25 cellular contexts compared by ENCODE assay signal in genomic region chr2:236988216-236988615, GRCh38.
DNase-seq lines count a peak whose midpoint lies in the region; ATAC-seq and TF ChIP-seq lines count a peak whose summit lies in the region.
"Had no signal": no experiment of that assay in that cellular context is flagged by ENCODE, and none has a peak within 500 bp of the region (broad histone marks: within the 10 kb centered on the region; RNA-seq: fewer than 3 reads in every experiment).

No MANE protein-coding gene starts in this region.

- H3K27ac Mint-ChIP-seq in activated T-helper 2 cell treated with anti-CD3 and anti-CD28 coated beads, Interferon-gamma antibody, Interleukin-2, Interleukin-4, amounts not matched to agents 10 μg/mL and 5 μg/mL and 100 μg/mL, durations not matched to agents 14 hours and 24 hours and 36 hours, result no peak overlapping the region
- H3K27ac Mint-ChIP-seq: activated CD8-positive, alpha-beta T cell treated with anti-CD3 and anti-CD28 coated beads for 36 hours; activated naive CD8-positive, alpha-beta T cell; nephron progenitor cell; stimulated activated effector memory CD8-positive, alpha-beta T cell treated with anti-CD3 and anti-CD28 coated beads, Interleukin-12 subunit alpha, Interleukin-12 subunit beta, amount 100 ng/mL, for 72 hours had no signal

- no peaks in the 10 kb centered on the region for H3K36me3 Mint-ChIP-seq in activated T-helper 2 cell treated with anti-CD3 and anti-CD28 coated beads, Interferon-gamma antibody, Interleukin-2, Interleukin-4, amounts not matched to agents 10 μg/mL and 5 μg/mL and 100 μg/mL, durations not matched to agents 14 hours and 24 hours and 36 hours (ENCODE audit: low read depth)
- H3K36me3 Mint-ChIP-seq: stimulated activated effector memory CD8-positive, alpha-beta T cell treated with anti-CD3 and anti-CD28 coated beads, Interleukin-12 subunit alpha, Interleukin-12 subunit beta, amount 100 ng/mL, for 72 hours had no signal

- no peak overlapping the region for H3K4me3 ChIP-seq in left ventricle myocardium inferior
- H3K4me3 ChIP-seq in heart left ventricle, result no peak overlapping the region
- no peak overlapping the region for H3K4me3 ChIP-seq in gastroesophageal sphincter
- no peak overlapping the region for H3K4me3 ChIP-seq in skeletal muscle tissue (ENCODE audit: low read length in 3 of 3)
- no peak overlapping the region for H3K4me3 ChIP-seq in uterus
- H3K4me3 ChIP-seq: ovary, testis had no signal

- no peaks in the 10 kb centered on the region for H3K9me3 Mint-ChIP-seq in activated T-helper 2 cell treated with anti-CD3 and anti-CD28 coated beads, Interferon-gamma antibody, Interleukin-2, Interleukin-4, amounts not matched to agents 10 μg/mL and 5 μg/mL and 100 μg/mL, durations not matched to agents 14 hours and 24 hours and 36 hours
- H3K9me3 Mint-ChIP-seq: stimulated activated effector memory CD8-positive, alpha-beta T cell treated with anti-CD3 and anti-CD28 coated beads, Interleukin-12 subunit alpha, Interleukin-12 subunit beta, amount 100 ng/mL, for 72 hours had no signal

- ATAC-seq in heart left ventricle (no peak), gastroesophageal sphincter (no peak)
- ATAC-seq: activated CD8-positive, alpha-beta T cell treated with anti-CD3 and anti-CD28 coated beads for 36 hours; HCT116; stimulated activated effector memory CD8-positive, alpha-beta T cell treated with anti-CD3 and anti-CD28 coated beads, Interleukin-12 subunit alpha, Interleukin-12 subunit beta, amount 100 ng/mL, for 72 hours had no signal

- H3K4me3 Mint-ChIP-seq in activated T-helper 2 cell treated with anti-CD3 and anti-CD28 coated beads, Interferon-gamma antibody, Interleukin-2, Interleukin-4, amounts not matched to agents 10 μg/mL and 5 μg/mL and 100 μg/mL, durations not matched to agents 14 hours and 24 hours and 36 hours (ENCODE audit: low read depth), result no peak overlapping the region
- H3K4me3 Mint-ChIP-seq: activated CD8-positive, alpha-beta T cell treated with anti-CD3 and anti-CD28 coated beads for 36 hours; activated naive CD8-positive, alpha-beta T cell; stimulated activated effector memory CD8-positive, alpha-beta T cell treated with anti-CD3 and anti-CD28 coated beads, Interleukin-12 subunit alpha, Interleukin-12 subunit beta, amount 100 ng/mL, for 72 hours had no signal

- intact Hi-C loops in left ventricle myocardium inferior (cut with micrococcal nuclease) (no loop called here), heart left ventricle (cut with DNase I) (no loop called here), uterus (cut with DNase I; ENCODE audit: low total_unique reads) (no loop called here)
- intact Hi-C loops in activated T-helper 2 cell treated with anti-CD3 and anti-CD28 coated beads, Interferon-gamma antibody, Interleukin-2, Interleukin-4, amounts not matched to agents 10 μg/mL and 5 μg/mL and 100 μg/mL, durations not matched to agents 14 hours and 24 hours and 36 hours (cut with micrococcal nuclease), result no loop called here

- H3K4me1 ChIP-seq in left ventricle myocardium inferior (peaks cover 8% of the 10 kb centered on the region), heart left ventricle (peaks cover 0 to 14% (median 0%) of the 10 kb centered on the region in 12 donors), gastroesophageal sphincter (peaks cover 0 to 21% (median 3%) of the 10 kb centered on the region in 3 donors), skeletal muscle tissue (ENCODE audit: control insufficient read depth in 3 of 3, insufficient read depth in 3 of 3, low read length in 3 of 3) (peaks cover 18 to 20% (median 20%) of the 10 kb centered on the region in 3 donors), uterus (no peaks in the 10 kb centered on the region)
- H3K4me1 ChIP-seq: BE2C, testis had no signal

- TF ChIP-seq EP300 in gastroesophageal sphincter (IDR thresholded peaks at IDR 0.05), result no peak

- H3K27me3 Mint-ChIP-seq in activated T-helper 2 cell treated with anti-CD3 and anti-CD28 coated beads, Interferon-gamma antibody, Interleukin-2, Interleukin-4, amounts not matched to agents 10 μg/mL and 5 μg/mL and 100 μg/mL, durations not matched to agents 14 hours and 24 hours and 36 hours (ENCODE audit: low read depth), result peaks cover 24% of the 10 kb centered on the region

- peaks cover 10% of the 10 kb centered on the region for H3K9me3 ChIP-seq in left ventricle myocardium inferior (replicated peaks)
- H3K9me3 ChIP-seq in heart left ventricle, result peaks cover 0 to 15% (median 2%) of the 10 kb centered on the region in 12 donors
- H3K9me3 ChIP-seq in gastroesophageal sphincter, result peaks cover 0 to 7% (median 0%) of the 10 kb centered on the region in 3 donors
- H3K9me3 ChIP-seq in skeletal muscle tissue (ENCODE audit: control insufficient read depth in 3 of 3, low read length in 3 of 3), result peaks cover 0 to under 1% (median 0%) of the 10 kb centered on the region in 3 donors
- H3K9me3 ChIP-seq in uterus, result no peaks in the 10 kb centered on the region
- H3K9me3 ChIP-seq: BE2C, Caco-2, ovary, testis had no signal

- peak overlapping the region; percentile 74 for H3K27ac ChIP-seq in left ventricle myocardium inferior (replicated peaks)
- H3K27ac ChIP-seq in heart left ventricle, result peak overlapping the region in 5 of 12 donors; percentile 46 to 66 (median 49)
- peak overlapping the region; percentile 11 to 77 (median 60) for H3K27ac ChIP-seq in gastroesophageal sphincter
- H3K27ac ChIP-seq in skeletal muscle tissue (ENCODE audit: low read depth, low read length), result peak overlapping the region; percentile 45
- peak overlapping the region; percentile 43 to 51 for H3K27ac ChIP-seq in uterus
- H3K27ac ChIP-seq: KMS-11, ovary had no signal

- peaks cover 6% of the 10 kb centered on the region for H3K4me1 Mint-ChIP-seq in activated T-helper 2 cell treated with anti-CD3 and anti-CD28 coated beads, Interferon-gamma antibody, Interleukin-2, Interleukin-4, amounts not matched to agents 10 μg/mL and 5 μg/mL and 100 μg/mL, durations not matched to agents 14 hours and 24 hours and 36 hours (ENCODE audit: low read depth)
- H3K4me1 Mint-ChIP-seq: stimulated activated effector memory CD8-positive, alpha-beta T cell treated with anti-CD3 and anti-CD28 coated beads, Interleukin-12 subunit alpha, Interleukin-12 subunit beta, amount 100 ng/mL, for 72 hours had no signal

- WGBS in heart left ventricle, 4 donors, result 95 to 96% (median 95%) methylated on average over 2 of the region's 2 CpGs
- WGBS in gastroesophageal sphincter (ENCODE audit: low coverage in 1 of 2), 2 donors, result 88% methylated on average over 2 of the region's 2 CpGs; no CpG with 5 or more reads in 1 of the 2 donors

- peaks cover 5% of the 10 kb centered on the region for H3K27me3 ChIP-seq in left ventricle myocardium inferior (ENCODE audit: low read depth)
- H3K27me3 ChIP-seq in heart left ventricle, result no peaks in the 10 kb centered on the region
- H3K27me3 ChIP-seq in gastroesophageal sphincter, result peaks cover 40% of the 10 kb centered on the region
- peaks cover 0 to 2% (median 0%) of the 10 kb centered on the region in 3 donors for H3K27me3 ChIP-seq in skeletal muscle tissue (ENCODE audit: control insufficient read depth in 3 of 3, insufficient read depth in 3 of 3, low read length in 3 of 3)
- H3K27me3 ChIP-seq in uterus, result no peaks in the 10 kb centered on the region
- H3K27me3 ChIP-seq: ovary, testis had no signal

- H3K9ac ChIP-seq in skeletal muscle tissue (ENCODE audit: low read depth in 1 of 3, low read length in 3 of 3), result no peak overlapping the region
- H3K9ac ChIP-seq: KMS-11 had no signal

- no peak for TF ChIP-seq CTCF in left ventricle myocardium inferior (IDR thresholded peaks at IDR 0.05; ENCODE audit: borderline replicate concordance)
- no peak for TF ChIP-seq CTCF in heart left ventricle (IDR thresholded peaks at IDR 0.05)
- no peak for TF ChIP-seq CTCF in gastroesophageal sphincter (IDR thresholded peaks at IDR 0.05)
- TF ChIP-seq CTCF in uterus (IDR thresholded peaks at IDR 0.05), result no peak

- TF ChIP-seq POLR2A in heart left ventricle (IDR thresholded peaks at IDR 0.05) (no peak), gastroesophageal sphincter (IDR thresholded peaks at IDR 0.05) (no peak), uterus (IDR thresholded peaks at IDR 0.05) (no peak)

- DNase-seq in left ventricle myocardium inferior (no peak), heart left ventricle (no peak), uterus (no peak), anterior cingulate cortex (lab: John Stamatoyannopoulos, UW) (no peak), kidney glomerular epithelial cell (lab: John Stamatoyannopoulos, UW) (no peak)
- DNase-seq in activated T-helper 2 cell treated with anti-CD3 and anti-CD28 coated beads, Interferon-gamma antibody, Interleukin-2, Interleukin-4, amounts not matched to agents 10 μg/mL and 5 μg/mL and 100 μg/mL, durations not matched to agents 14 hours and 24 hours and 36 hours (ENCODE audit: low spot score), result no peak
- DNase-seq: activated CD8-positive, alpha-beta T cell treated with anti-CD3 and anti-CD28 coated beads for 36 hours; BE2C; cerebellar nuclear complex; NCI-H1417 treated with DMSO at 0.1 percent for 48 hours; NCI-H2081 treated with DMSO at 0.1 percent for 48 hours; NCI-H226; NCI-H82; OCI-M1; stimulated activated CD4-positive, alpha-beta T cell treated with anti-CD3 and anti-CD28 coated beads, Interleukin-4, amount 100 ng/mL, for 24 hours had no signal

- no peaks in the 10 kb centered on the region for H3K36me3 ChIP-seq in left ventricle myocardium inferior
- H3K36me3 ChIP-seq in heart left ventricle, result no peaks in the 10 kb centered on the region
- no peaks in the 10 kb centered on the region for H3K36me3 ChIP-seq in gastroesophageal sphincter
- no peaks in the 10 kb centered on the region for H3K36me3 ChIP-seq in skeletal muscle tissue (ENCODE audit: control insufficient read depth in 3 of 3, insufficient read depth in 3 of 3, low read length in 3 of 3)
- no peaks in the 10 kb centered on the region for H3K36me3 ChIP-seq in uterus
- H3K36me3 ChIP-seq: BE2C, ovary had no signal
